1 cellular context compared by ENCODE assay signal in genomic region chr7:105841866-105842265, GRCh38.
TF ChIP-seq lines count a peak whose summit lies in the region.

No MANE protein-coding gene starts in this region.

TF ChIP-seq in IMR-90, 13 proteins besides CTCF, POLR2A, EP300 and RAD21:
- TF ChIP-seq FOS (IDR thresholded peaks at IDR 0.05; ENCODE audit: low read depth, low read length), result no peak
- no peak for TF ChIP-seq BHLHE40 (IDR thresholded peaks at IDR 0.05; ENCODE audit: low read depth, low read length)
- TF ChIP-seq CEBPB (IDR thresholded peaks at IDR 0.05; ENCODE audit: low read depth, low read length), result no peak
- no peak for TF ChIP-seq MAZ (IDR thresholded peaks at IDR 0.05; ENCODE audit: borderline replicate concordance, low read depth, low read length)
- TF ChIP-seq CHD1 (IDR thresholded peaks at IDR 0.05; ENCODE audit: low read depth, low read length), result no peak
- no peak for TF ChIP-seq MXI1 (IDR thresholded peaks at IDR 0.05; ENCODE audit: borderline replicate concordance, low read depth, low read length)
- TF ChIP-seq RCOR1 (IDR thresholded peaks at IDR 0.05; ENCODE audit: insufficient replicate concordance, low read length), result no peak
- TF ChIP-seq NFE2L2 (IDR thresholded peaks at IDR 0.05; ENCODE audit: low read depth, low read length), result no peak
- TF ChIP-seq RFX5 (IDR thresholded peaks at IDR 0.05; ENCODE audit: low read depth, low read length), result no peak
- TF ChIP-seq USF2 (IDR thresholded peaks at IDR 0.05; ENCODE audit: low read depth, low read length), result no peak
- TF ChIP-seq, protein P1, sequence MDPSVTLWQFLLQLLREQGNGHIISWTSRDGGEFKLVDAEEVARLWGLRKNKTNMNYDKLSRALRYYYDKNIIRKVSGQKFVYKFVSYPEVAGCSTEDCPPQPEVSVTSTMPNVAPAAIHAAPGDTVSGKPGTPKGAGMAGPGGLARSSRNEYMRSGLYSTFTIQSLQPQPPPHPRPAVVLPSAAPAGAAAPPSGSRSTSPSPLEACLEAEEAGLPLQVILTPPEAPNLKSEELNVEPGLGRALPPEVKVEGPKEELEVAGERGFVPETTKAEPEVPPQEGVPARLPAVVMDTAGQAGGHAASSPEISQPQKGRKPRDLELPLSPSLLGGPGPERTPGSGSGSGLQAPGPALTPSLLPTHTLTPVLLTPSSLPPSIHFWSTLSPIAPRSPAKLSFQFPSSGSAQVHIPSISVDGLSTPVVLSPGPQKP (IDR thresholded peaks at IDR 0.05; ENCODE audit: borderline replicate concordance, low read depth, low read length), result no peak
- TF ChIP-seq SMC3 (IDR thresholded peaks at IDR 0.05; ENCODE audit: low read depth, low read length), result no peak
- TF ChIP-seq MAFK (IDR thresholded peaks at IDR 0.05; ENCODE audit: low read depth, low read length), result no peak
